ENCODE assay signal across 1 cellular context in the genomic region with DNA sequence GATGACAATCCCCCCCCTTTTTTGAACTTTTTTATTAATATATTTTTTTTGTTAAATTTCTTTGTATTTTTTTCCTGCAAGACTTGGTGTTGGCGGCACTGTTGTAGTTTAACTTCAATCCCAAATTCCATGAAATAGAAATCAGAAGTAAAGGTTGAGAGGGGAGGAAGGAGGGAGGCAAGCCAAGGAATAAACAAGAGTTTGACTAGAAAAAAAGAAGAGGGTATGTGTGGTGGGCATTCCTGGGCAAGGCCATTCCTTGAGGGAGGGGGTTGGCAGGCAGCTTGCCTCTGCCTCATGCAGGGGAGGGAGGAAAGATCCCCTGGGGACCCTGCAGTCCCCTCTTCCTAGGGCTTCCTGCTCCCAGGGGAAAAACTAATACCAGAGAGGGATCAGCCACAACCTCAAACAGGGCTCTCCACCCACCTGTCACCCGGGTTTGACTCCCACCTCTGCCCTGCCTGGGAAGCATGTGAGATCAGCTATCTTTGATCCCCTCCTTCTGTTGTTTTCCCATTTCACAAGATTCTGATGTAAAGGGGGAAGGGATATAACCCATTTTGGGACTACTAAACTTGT.
TF ChIP-seq lines count a peak whose summit lies in the region.

No MANE protein-coding gene starts in this region.

TF ChIP-seq in WTC11, 78 proteins besides CTCF, POLR2A, EP300 and RAD21 (continued from another document):
- TF ChIP-seq HMGXB4 (CRISPR knock-in tag; IDR thresholded peaks at IDR 0.05) (no peak), NR1H2 (CRISPR knock-in tag; IDR thresholded peaks at IDR 0.05) (no peak), FOXP1 (CRISPR knock-in tag; IDR thresholded peaks at IDR 0.05; ENCODE audit: borderline replicate concordance) (no peak), CBFB (CRISPR knock-in tag; IDR thresholded peaks at IDR 0.05; ENCODE audit: low read depth) (no peak), PRRX2 (CRISPR knock-in tag; IDR thresholded peaks at IDR 0.05) (no peak), SOX15 (CRISPR knock-in tag; IDR thresholded peaks at IDR 0.05) (no peak), EMX1 (CRISPR knock-in tag; IDR thresholded peaks at IDR 0.05) (no peak), NFYB (CRISPR knock-in tag; conservative IDR thresholded peaks at IDR 0.05; ENCODE audit: low read depth) (no peak), ATF1 (CRISPR knock-in tag; IDR thresholded peaks at IDR 0.05) (no peak)
- TF ChIP-seq, protein P1, sequence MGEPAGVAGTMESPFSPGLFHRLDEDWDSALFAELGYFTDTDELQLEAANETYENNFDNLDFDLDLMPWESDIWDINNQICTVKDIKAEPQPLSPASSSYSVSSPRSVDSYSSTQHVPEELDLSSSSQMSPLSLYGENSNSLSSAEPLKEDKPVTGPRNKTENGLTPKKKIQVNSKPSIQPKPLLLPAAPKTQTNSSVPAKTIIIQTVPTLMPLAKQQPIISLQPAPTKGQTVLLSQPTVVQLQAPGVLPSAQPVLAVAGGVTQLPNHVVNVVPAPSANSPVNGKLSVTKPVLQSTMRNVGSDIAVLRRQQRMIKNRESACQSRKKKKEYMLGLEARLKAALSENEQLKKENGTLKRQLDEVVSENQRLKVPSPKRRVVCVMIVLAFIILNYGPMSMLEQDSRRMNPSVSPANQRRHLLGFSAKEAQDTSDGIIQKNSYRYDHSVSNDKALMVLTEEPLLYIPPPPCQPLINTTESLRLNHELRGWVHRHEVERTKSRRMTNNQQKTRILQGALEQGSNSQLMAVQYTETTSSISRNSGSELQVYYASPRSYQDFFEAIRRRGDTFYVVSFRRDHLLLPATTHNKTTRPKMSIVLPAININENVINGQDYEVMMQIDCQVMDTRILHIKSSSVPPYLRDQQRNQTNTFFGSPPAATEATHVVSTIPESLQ (CRISPR knock-in tag; IDR thresholded peaks at IDR 0.05) = no peak
